13 cellular contexts compared by ENCODE assay signal in genomic region chr3:152213938-152214337, GRCh38.
"Had no signal": no experiment of that assay in that cellular context is flagged by ENCODE, and none has a peak within 500 bp of the region (broad histone marks: within the 10 kb centered on the region; RNA-seq: fewer than 3 reads in every experiment).

No MANE protein-coding gene starts in this region.

- H3K4me3 ChIP-seq: lung, tibial nerve had no signal

- H3K9me3 ChIP-seq: tibial nerve had no signal

- H3K36me3 ChIP-seq: tibial nerve had no signal

- H3K4me3 Mint-ChIP-seq: activated CD4-positive, alpha-beta memory T cell treated with anti-CD3 and anti-CD28 coated beads for 36 hours; activated naive CD8-positive, alpha-beta T cell; immature natural killer cell; naive B cell had no signal

- H3K27me3 ChIP-seq: tibial nerve had no signal

- H3K27ac Mint-ChIP-seq: activated naive CD8-positive, alpha-beta T cell; immature natural killer cell had no signal

- ATAC-seq: esophagus mucosa; stimulated activated naive CD8-positive, alpha-beta T cell treated with anti-CD3 and anti-CD28 coated beads, Interleukin-15, amount 100 ng/mL, for 72 hours had no signal

- H3K27me3 Mint-ChIP-seq: activated CD4-positive, alpha-beta memory T cell treated with anti-CD3 and anti-CD28 coated beads for 36 hours; activated naive CD8-positive, alpha-beta T cell; naive B cell; stimulated activated naive CD8-positive, alpha-beta T cell treated with anti-CD3 and anti-CD28 coated beads, Interleukin-15, amount 100 ng/mL, for 72 hours had no signal

- H3K36me3 Mint-ChIP-seq: activated CD4-positive, alpha-beta memory T cell treated with anti-CD3 and anti-CD28 coated beads for 36 hours; activated naive CD8-positive, alpha-beta T cell; immature natural killer cell had no signal

- DNase-seq: activated CD4-positive, alpha-beta memory T cell treated with anti-CD3 and anti-CD28 coated beads for 36 hours; aorta; immature natural killer cell; naive B cell; nucleus accumbens; SHP77; stimulated activated CD4-positive, alpha-beta T cell treated with anti-CD3 and anti-CD28 coated beads, Interleukin-4, amount 100 ng/mL, for 1 hour; stimulated activated CD8-positive, alpha-beta memory T cell treated with anti-CD3 and anti-CD28 coated beads, Interleukin-4, amount 100 ng/mL, for 48 hours; stimulated activated naive CD8-positive, alpha-beta T cell treated with anti-CD3 and anti-CD28 coated beads, Interleukin-15, amount 100 ng/mL, for 72 hours had no signal

- H3K9me3 Mint-ChIP-seq: activated CD4-positive, alpha-beta memory T cell treated with anti-CD3 and anti-CD28 coated beads for 36 hours; stimulated activated naive CD8-positive, alpha-beta T cell treated with anti-CD3 and anti-CD28 coated beads, Interleukin-15, amount 100 ng/mL, for 72 hours had no signal
